Comparison of ENCODE assay signal across 25 cellular contexts in genomic region chr15:40508216-40508615, GRCh38.
"Had no signal": no experiment of that assay in that cellular context is flagged by ENCODE, and none has a peak within 500 bp of the region (broad histone marks: within the 10 kb centered on the region; RNA-seq: fewer than 3 reads in every experiment).

No MANE protein-coding gene starts in this region.

- H3K27ac Mint-ChIP-seq: natural killer cell; progenitor cell of endocrine pancreas; stimulated activated memory B cell treated with anti-CD40 and anti-IgM and Interleukin-4, amounts not matched to agents 10 μg/mL and 1 μg/mL and 100 μg/mL, for 72 hours; stimulated activated naive CD8-positive, alpha-beta T cell treated with anti-CD3 and anti-CD28 coated beads, Interleukin-15, amount 100 ng/mL, for 72 hours had no signal

- H3K9me3 Mint-ChIP-seq: naive thymus-derived CD4-positive, alpha-beta T cell; natural killer cell; nephron; stimulated activated memory B cell treated with anti-CD40 and anti-IgM and Interleukin-4, amounts not matched to agents 10 μg/mL and 1 μg/mL and 100 μg/mL, for 72 hours; stimulated activated naive CD8-positive, alpha-beta T cell treated with anti-CD3 and anti-CD28 coated beads, Interleukin-15, amount 100 ng/mL, for 72 hours had no signal

- DNase-seq: naive thymus-derived CD4-positive, alpha-beta T cell; natural killer cell; nucleus accumbens; ovary; posterior cingulate gyrus; psoas muscle; right cardiac atrium; right lobe of liver; sigmoid colon; small intestine; stimulated activated CD4-positive, alpha-beta T cell treated with anti-CD3 and anti-CD28 coated beads, Interleukin-1b, Interleukin-23, amount 100 ng/mL, for 48 hours; stimulated activated CD4-positive, alpha-beta T cell treated with anti-CD3 and anti-CD28 coated beads, Interleukin-4, amount 100 ng/mL, for 1 hour; stimulated activated CD4-positive, alpha-beta T cell treated with anti-CD3 and anti-CD28 coated beads, Interleukin-4, amount 100 ng/mL, for 4 hours; stimulated activated CD8-positive, alpha-beta memory T cell treated with anti-CD3 and anti-CD28 coated beads, Interleukin-4, amount 100 ng/mL, for 48 hours; stimulated activated naive CD4-positive, alpha-beta T cell; stimulated activated naive CD8-positive, alpha-beta T cell treated with anti-CD3 and anti-CD28 coated beads, Interleukin-15, amount 100 ng/mL, for 72 hours; stimulated activated naive CD8-positive, alpha-beta T cell treated with anti-CD3 and anti-CD28 coated beads, Interleukin-15, Interleukin-2, amounts not matched to agents 100 U/mL and 50 U/mL, for 24 hours; substantia nigra; testis; tibial artery; transverse colon; upper lobe of left lung had no signal

- H3K36me3 Mint-ChIP-seq: natural killer cell; stimulated activated memory B cell treated with anti-CD40 and anti-IgM and Interleukin-4, amounts not matched to agents 10 μg/mL and 1 μg/mL and 100 μg/mL, for 72 hours had no signal

- H3K4me3 Mint-ChIP-seq: natural killer cell; stimulated activated memory B cell treated with anti-CD40 and anti-IgM and Interleukin-4, amounts not matched to agents 10 μg/mL and 1 μg/mL and 100 μg/mL, for 72 hours; stimulated activated naive CD8-positive, alpha-beta T cell treated with anti-CD3 and anti-CD28 coated beads, Interleukin-15, amount 100 ng/mL, for 72 hours had no signal
